ENCODE assay signal across 8 cellular contexts in genomic region chr4:47434931-47435330, GRCh38.
"Had no signal": no experiment of that assay in that cellular context is flagged by ENCODE, and none has a peak within 500 bp of the region (broad histone marks: within the 10 kb centered on the region; RNA-seq: fewer than 3 reads in every experiment).

No MANE protein-coding gene starts in this region.

- H3K4me3 ChIP-seq: GM23248, GM23338, HAP-1 had no signal

- H3K27ac ChIP-seq: GM23248 had no signal

- DNase-seq: GM23248, GOT3, H7, H9, HCEC 1CT, HFFc6 had no signal

- H3K36me3 ChIP-seq: HAP-1 had no signal

- H3K9me3 ChIP-seq: HAP-1 had no signal
